Comparison of ENCODE assay signal across 8 cellular contexts in the genomic region with DNA sequence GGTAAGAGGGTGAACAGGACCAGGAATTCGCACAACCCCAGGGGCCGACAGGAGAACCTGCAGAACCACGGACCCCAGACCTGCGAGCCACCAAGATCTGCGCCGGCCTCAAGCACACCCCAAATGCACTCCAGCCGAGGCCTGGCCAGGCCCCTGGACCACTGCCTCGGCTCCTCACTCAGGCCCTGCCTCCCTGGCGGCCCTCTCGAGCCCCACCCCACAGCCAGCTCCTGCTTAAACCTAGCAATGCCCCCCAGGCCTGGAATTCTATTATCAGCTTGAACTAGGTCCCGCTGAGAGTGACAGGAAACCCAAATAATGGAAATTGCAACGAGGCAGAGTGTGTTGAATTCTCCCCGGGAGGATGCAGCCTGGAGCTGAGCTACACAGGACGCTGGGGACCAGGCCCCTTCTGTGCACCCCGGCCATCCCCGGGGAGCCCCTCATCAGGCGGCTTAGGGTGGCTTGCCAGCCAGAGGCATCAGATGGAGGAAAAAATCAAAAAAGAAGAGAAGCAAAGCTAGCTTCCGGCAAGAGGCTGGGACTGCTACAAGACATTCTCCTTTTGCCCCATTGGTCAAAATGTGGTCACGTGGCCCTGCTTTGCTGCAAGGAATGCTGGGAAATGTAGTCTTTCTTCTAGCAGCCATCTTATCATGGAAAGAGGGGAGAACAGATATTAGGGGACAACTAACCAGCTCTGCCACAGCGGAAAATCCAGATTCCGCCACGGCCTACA. TPM values are rescaled to one million over a fixed set of nuclear protein-coding genes. Genes with fewer than 3 reads are reported as not detected.
DNase-seq lines count a peak whose midpoint lies in the region; ATAC-seq lines count a peak whose summit lies in the region.

No MANE protein-coding gene starts in this region.

- H3K27ac ChIP-seq in effector memory CD4-positive, alpha-beta T cell (ENCODE audit: insufficient read depth, low read length, poor library complexity, severe bottlenecking) = no peak overlapping the region

- H3K27ac Mint-ChIP-seq in memory B cell = no peak overlapping the region

- no peaks in the 10 kb centered on the region for H3K27me3 ChIP-seq in effector memory CD4-positive, alpha-beta T cell (replicated peaks; ENCODE audit: control insufficient read depth, insufficient read depth, low read length, poor library complexity, severe bottlenecking)

- H3K9me3 ChIP-seq in effector memory CD4-positive, alpha-beta T cell (ENCODE audit: control insufficient read depth, low read length) = no peaks in the 10 kb centered on the region

- H3K4me1 Mint-ChIP-seq in memory B cell = peaks cover 27% of the 10 kb centered on the region

- no peaks in the 10 kb centered on the region for H3K36me3 ChIP-seq in effector memory CD4-positive, alpha-beta T cell (ENCODE audit: control insufficient read depth, insufficient read depth, low read length)

- DNase-seq in Caki2 (ENCODE audit: low read depth) = peak; percentile 77
- DNase-seq in NCI-H774 (lab: John Stamatoyannopoulos, UW) = peak; percentile 89
- DNase-seq in activated CD8-positive, alpha-beta memory T cell treated with anti-CD3 and anti-CD28 coated beads for 1 hour (ENCODE audit: extremely low read depth in 1 of 2, low read depth in 1 of 2) = peak; percentile 61 to 70
- DNase-seq in effector memory CD4-positive, alpha-beta T cell = peak; percentile 64 to 88 (median 73)
- peak; percentile 70 to 82 for DNase-seq in memory B cell (ENCODE audit: low spot score in 2 of 2)
- peak; percentile 67 for DNase-seq in stimulated activated CD8-positive, alpha-beta memory T cell treated with anti-CD3 and anti-CD28 coated beads, Interleukin-12 subunit alpha, Interleukin-12 subunit beta, amount 100 ng/mL, for 1 hour (ENCODE audit: low read depth)

- ATAC-seq in HG03342 (IDR thresholded peaks at IDR 0.05; ENCODE audit: unreplicated experiment) = peak; percentile 70
- peak; percentile 73 for ATAC-seq in memory B cell (ENCODE audit: low read depth)
- ATAC-seq in GM19324 (IDR thresholded peaks at IDR 0.05; ENCODE audit: low FRiP score, unreplicated experiment) = no peak

- peaks cover 2% of the 10 kb centered on the region for H3K36me3 Mint-ChIP-seq in memory B cell

- peaks cover 6% of the 10 kb centered on the region for H3K4me1 ChIP-seq in effector memory CD4-positive, alpha-beta T cell (ENCODE audit: control insufficient read depth, insufficient read depth, low read length, poor library complexity, severe bottlenecking)

- in situ Hi-C loops in Caki2 (cut with HindIII; ENCODE audit: low pct_unique_long_range_greater_than_20kb, low sequenced_read_pairs) = no loop called here

- peak overlapping the region; percentile 24 for H3K4me3 ChIP-seq in effector memory CD4-positive, alpha-beta T cell (ENCODE audit: insufficient read depth, low read depth, low read length, poor library complexity, severe bottlenecking)

- H3K27me3 Mint-ChIP-seq in memory B cell = no peaks in the 10 kb centered on the region

- H3K9me3 Mint-ChIP-seq in memory B cell = no peaks in the 10 kb centered on the region

- H3K4me3 Mint-ChIP-seq in memory B cell = peak overlapping the region; percentile 85

RNA-seq across cellular contexts. Expression of a gene that starts 2.4 kb away (rescaled TPM):
- total RNA-seq in Caki2 (2014; rRNA removed; shearing (Covaris generic); ENCODE audit: low replicate concordance) = not detected in 2 replicates

RNA-seq across cellular contexts. Expression of a gene that starts 49.6 kb away (rescaled TPM):
- total RNA-seq in Caki2 (2014; rRNA removed; shearing (Covaris generic); ENCODE audit: low replicate concordance) = 14.7 and 18.7 TPM in 2 replicates
